9 cellular contexts compared by ENCODE assay signal in the genomic region with DNA sequence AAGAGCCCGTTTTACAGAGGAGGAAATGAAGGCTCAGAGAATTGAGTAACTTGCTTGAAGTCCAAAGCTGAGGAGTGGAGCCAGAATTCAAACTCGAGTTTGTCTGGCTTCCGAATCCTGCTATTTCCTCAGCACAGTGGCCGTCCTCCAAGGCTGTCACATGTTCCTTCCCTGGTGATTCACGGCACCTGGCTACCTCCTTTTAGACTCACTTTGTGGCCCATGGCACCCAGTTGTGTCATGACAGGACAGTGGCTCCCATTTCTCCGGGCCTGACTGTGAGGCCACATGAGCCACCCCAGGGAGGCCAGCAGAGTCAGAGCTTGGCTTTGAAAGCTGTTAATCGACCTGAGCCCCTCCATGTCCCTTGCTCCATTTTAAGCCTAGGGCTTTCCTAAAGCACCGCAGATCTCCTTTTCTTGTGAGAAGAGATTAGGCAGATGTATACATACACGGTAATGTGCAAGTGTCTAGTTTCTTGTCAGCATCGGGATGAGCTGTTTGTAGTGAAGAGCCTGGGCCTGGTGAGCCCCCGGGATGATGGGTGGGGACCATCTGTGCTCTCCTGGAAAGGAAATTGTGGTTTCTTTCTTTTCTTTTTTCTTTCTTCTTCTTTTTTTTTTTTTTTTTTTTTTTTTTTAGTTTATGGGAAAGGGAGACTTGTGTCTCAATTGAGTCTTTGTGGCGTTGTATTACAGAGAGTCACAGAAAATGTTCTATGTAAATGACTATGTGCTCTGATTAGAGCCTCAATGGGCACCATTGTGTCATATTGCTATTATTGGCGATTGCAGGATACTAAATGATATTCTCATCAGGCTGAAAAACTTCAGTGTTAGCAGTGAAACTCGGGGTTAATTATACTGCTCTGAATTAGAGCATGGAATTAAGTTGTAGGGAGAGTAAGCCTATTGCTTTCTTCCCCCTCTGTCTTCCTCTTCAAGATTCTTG. TPM values are rescaled to one million over a fixed set of nuclear protein-coding genes. Genes with fewer than 3 reads are reported as not detected.
DNase-seq lines count a peak whose midpoint lies in the region; ATAC-seq lines count a peak whose summit lies in the region.
"Had no signal": no experiment of that assay in that cellular context is flagged by ENCODE, and none has a peak within 500 bp of the region (broad histone marks: within the 10 kb centered on the region; RNA-seq: fewer than 3 reads in every experiment).

No MANE protein-coding gene starts in this region.

- POLR2A ChIA-PET in activated naive CD8-positive, alpha-beta T cell treated with anti-CD3 and anti-CD28 coated beads, Interleukin-2, amount 10 ng/mL, durations not matched to agents 7 days and 5 days (lab: Charles Lee): interaction anchor here (1.0 to 3.7 kb wide), 3 partner anchors 9 to 33 kb away, joined by 3 to 17 read pairs (median 6); no protein-coding TSS in a partner anchor

- no peak for ATAC-seq in activated naive CD8-positive, alpha-beta T cell treated with anti-CD3 and anti-CD28 coated beads, Interleukin-2, amount 10 ng/mL, durations not matched to agents 7 days and 5 days (ENCODE audit: low read depth)
- ATAC-seq in activated naive CD8-positive, alpha-beta T cell treated with anti-CD3 and anti-CD28 coated beads, Interleukin-2, amount 50 U/mL, for 24 hours: no peak
- ATAC-seq in naive B cell (ENCODE audit: low read depth in 2 of 2) (no peak), aorta (ENCODE audit: low FRiP score) (peak; percentile 67), HG02981 (IDR thresholded peaks at IDR 0.05; ENCODE audit: unreplicated experiment) (no peak)
- ATAC-seq: K562 had no signal

- H3K27me3 Mint-ChIP-seq in activated naive CD8-positive, alpha-beta T cell treated with anti-CD3 and anti-CD28 coated beads, Interleukin-2, amount 10 ng/mL, durations not matched to agents 7 days and 5 days: no peaks in the 10 kb centered on the region
- no peaks in the 10 kb centered on the region for H3K27me3 Mint-ChIP-seq in activated naive CD8-positive, alpha-beta T cell treated with anti-CD3 and anti-CD28 coated beads, Interleukin-2, amount 50 U/mL, for 24 hours
- H3K27me3 Mint-ChIP-seq in naive B cell: no peaks in the 10 kb centered on the region

- H3K36me3 ChIP-seq in aorta (ENCODE audit: control insufficient read depth in 1 of 2, insufficient read depth in 2 of 2, low read length in 1 of 2): no peaks in the 10 kb centered on the region

- intact Hi-C loops in aorta (cut with DNase I): no loop called here

- H3K4me1 Mint-ChIP-seq in activated naive CD8-positive, alpha-beta T cell treated with anti-CD3 and anti-CD28 coated beads, Interleukin-2, amount 10 ng/mL, durations not matched to agents 7 days and 5 days: peaks cover 49% of the 10 kb centered on the region
- peaks cover 63% of the 10 kb centered on the region for H3K4me1 Mint-ChIP-seq in activated naive CD8-positive, alpha-beta T cell treated with anti-CD3 and anti-CD28 coated beads, Interleukin-2, amount 50 U/mL, for 24 hours
- H3K4me1 Mint-ChIP-seq in naive B cell: peaks cover 64 to 72% (median 64%) of the 10 kb centered on the region in 3 donors

- H3K36me3 Mint-ChIP-seq in activated naive CD8-positive, alpha-beta T cell treated with anti-CD3 and anti-CD28 coated beads, Interleukin-2, amount 10 ng/mL, durations not matched to agents 7 days and 5 days: peaks cover 25% of the 10 kb centered on the region
- no peaks in the 10 kb centered on the region for H3K36me3 Mint-ChIP-seq in activated naive CD8-positive, alpha-beta T cell treated with anti-CD3 and anti-CD28 coated beads, Interleukin-2, amount 50 U/mL, for 24 hours (ENCODE audit: low read depth)
- no peaks in the 10 kb centered on the region for H3K36me3 Mint-ChIP-seq in naive B cell

- H3K27ac Mint-ChIP-seq in activated naive CD8-positive, alpha-beta T cell treated with anti-CD3 and anti-CD28 coated beads, Interleukin-2, amount 10 ng/mL, durations not matched to agents 7 days and 5 days: peak overlapping the region; percentile 60
- no peak overlapping the region for H3K27ac Mint-ChIP-seq in activated naive CD8-positive, alpha-beta T cell treated with anti-CD3 and anti-CD28 coated beads, Interleukin-2, amount 50 U/mL, for 24 hours
- peak overlapping the region in 4 of 6 donors; percentile 3 to 59 (median 19) for H3K27ac Mint-ChIP-seq in naive B cell

- H3K9me3 ChIP-seq in aorta (ENCODE audit: control insufficient read depth, low read length): no peaks in the 10 kb centered on the region

- peak overlapping the region; percentile 51 for H3K4me3 Mint-ChIP-seq in activated naive CD8-positive, alpha-beta T cell treated with anti-CD3 and anti-CD28 coated beads, Interleukin-2, amount 10 ng/mL, durations not matched to agents 7 days and 5 days
- no peak overlapping the region for H3K4me3 Mint-ChIP-seq in activated naive CD8-positive, alpha-beta T cell treated with anti-CD3 and anti-CD28 coated beads, Interleukin-2, amount 50 U/mL, for 24 hours
- H3K4me3 Mint-ChIP-seq in naive B cell: peak overlapping the region in 3 of 8 donors; percentile 30 to 52 (median 39)

- no peaks in the 10 kb centered on the region for H3K27me3 ChIP-seq in aorta (ENCODE audit: control insufficient read depth in 1 of 2, insufficient read depth in 2 of 2, low read length in 1 of 2)

- H3K9me3 Mint-ChIP-seq in activated naive CD8-positive, alpha-beta T cell treated with anti-CD3 and anti-CD28 coated beads, Interleukin-2, amount 10 ng/mL, durations not matched to agents 7 days and 5 days: no peaks in the 10 kb centered on the region
- H3K9me3 Mint-ChIP-seq in activated naive CD8-positive, alpha-beta T cell treated with anti-CD3 and anti-CD28 coated beads, Interleukin-2, amount 50 U/mL, for 24 hours: no peaks in the 10 kb centered on the region
- H3K9me3 Mint-ChIP-seq in naive B cell: no peaks in the 10 kb centered on the region

- WGBS in aorta, 2 donors: 62% methylated on average over 14 of the region's 14 CpGs

- H3K4me3 ChIP-seq in aorta (ENCODE audit: low read length in 2 of 2): no peak overlapping the region
- H3K4me3 ChIP-seq: K562 had no signal

- DNase-seq in activated naive CD8-positive, alpha-beta T cell treated with anti-CD3 and anti-CD28 coated beads, Interleukin-2, amount 10 ng/mL, durations not matched to agents 7 days and 5 days: no peak
- no peak for DNase-seq in activated naive CD8-positive, alpha-beta T cell treated with anti-CD3 and anti-CD28 coated beads, Interleukin-2, amount 50 U/mL, for 24 hours
- peak; percentile 21 for DNase-seq in cerebellum (ENCODE audit: low spot score)
- no peak for DNase-seq in naive B cell
- peak; percentile 81 for DNase-seq in aorta
- DNase-seq in activated CD4-positive, CD25-positive, alpha-beta regulatory T cell treated with anti-CD3 and anti-CD28 coated beads, Interleukin-2, amount 50 U/mL, for 72 hours: no peak
- no peak for DNase-seq in COLO668 (lab: John Stamatoyannopoulos, UW; ENCODE audit: unreplicated experiment)

- H3K4me1 ChIP-seq in aorta (ENCODE audit: control insufficient read depth in 1 of 2, insufficient read depth in 2 of 2, low read length in 2 of 2): no peaks in the 10 kb centered on the region

- no peak overlapping the region for H3K27ac ChIP-seq in aorta (ENCODE audit: low read depth in 1 of 2, low read length in 2 of 2)

RNA-seq across cellular contexts. Expression of a gene that starts 54.8 kb away (rescaled TPM):
- total RNA-seq in activated naive CD8-positive, alpha-beta T cell treated with anti-CD3 and anti-CD28 coated beads, Interleukin-2, amount 10 ng/mL, durations not matched to agents 7 days and 5 days: 10 to 100 TPM; 51.5 to 53.5 TPM
- total RNA-seq in cerebellum (30.3 TPM), aorta (10 to 100 TPM; 14.3 to 20.1 TPM)
- polyA plus RNA-seq in naive B cell (ENCODE audit: low read depth in 6 of 6) (10 to 100 TPM in 4 of 6 donors, 1 to 10 TPM in 2; 4.3 to 15.1 (median 11.6) TPM), aorta (1 to 10 TPM; 2.0 to 2.8 TPM)

Comparison
In these comparisons a context has a peak if more than half of its experiments do, and no peak if none do; other contexts are left out.
1. DNase-seq: peak in cerebellum (single experiment) and aorta (2 of 2); none in activated naive CD8-positive, alpha-beta T cell treated with anti-CD3 and anti-CD28 coated beads, Interleukin-2, amount 10 ng/mL, durations not matched to agents 7 days and 5 days (single experiment), activated naive CD8-positive, alpha-beta T cell treated with anti-CD3 and anti-CD28 coated beads, Interleukin-2, amount 50 U/mL, for 24 hours (single experiment), naive B cell (single experiment), activated CD4-positive, CD25-positive, alpha-beta regulatory T cell treated with anti-CD3 and anti-CD28 coated beads, Interleukin-2, amount 50 U/mL, for 72 hours (single experiment) and COLO668 (single experiment).